Comparison of ENCODE assay signal across 2 cellular contexts in genomic region chr17:49618112-49618611, GRCh38.
A peak's percentile ranks its signal among the peaks of the same experiment; 100 is the strongest.
TF ChIP-seq lines count a peak whose summit lies in the region.

No MANE protein-coding gene starts in this region.

TF ChIP-seq in IMR-90, 13 proteins besides CTCF, POLR2A, EP300 and RAD21:
- TF ChIP-seq MAZ (IDR thresholded peaks at IDR 0.05; ENCODE audit: borderline replicate concordance, low read depth, low read length) (no peak), CEBPB (IDR thresholded peaks at IDR 0.05; ENCODE audit: low read depth, low read length) (peak; percentile 35; the same call in 1 of the 2 replicates), USF2 (IDR thresholded peaks at IDR 0.05; ENCODE audit: low read depth, low read length) (no peak), FOS (IDR thresholded peaks at IDR 0.05; ENCODE audit: low read depth, low read length) (0 out of 2 replicates have a peak, but pooled peaks have one; percentile 2)

TF ChIP-seq in K562, 482 proteins besides CTCF, POLR2A, EP300 and RAD21:
- TF ChIP-seq CEBPB (tag; IDR thresholded peaks at IDR 0.05), result peak; percentile 20; the same call in 1 of the 2 replicates
- no peak for TF ChIP-seq HINFP (tag; conservative IDR thresholded peaks at IDR 0.05; ENCODE audit: low read depth)
- no peak for TF ChIP-seq SRSF1 (IDR thresholded peaks at IDR 0.05; ENCODE audit: low read depth, low read length)
- TF ChIP-seq HDAC2 (IDR thresholded peaks at IDR 0.05), result no peak
- no peak for TF ChIP-seq ZNF165 (CRISPR knock-in tag; IDR thresholded peaks at IDR 0.05; ENCODE audit: borderline replicate concordance)
- TF ChIP-seq HMBOX1 (IDR thresholded peaks at IDR 0.05), result 0 out of 2 replicates have a peak, but pooled peaks have one; percentile 27
- no peak for TF ChIP-seq CEBPZ (IDR thresholded peaks at IDR 0.05; ENCODE audit: borderline replicate concordance, low read depth, low read length)
